In genomic region chr7:8214162-8214897, GRCh38 we compare ENCODE assay signal across 10 cellular contexts.
DNase-seq lines count a peak whose midpoint lies in the region; ATAC-seq lines count a peak whose summit lies in the region.
"Had no signal": no experiment of that assay in that cellular context is flagged by ENCODE, and none has a peak within 500 bp of the region (broad histone marks: within the 10 kb centered on the region; RNA-seq: fewer than 3 reads in every experiment).

No MANE protein-coding gene starts in this region.

- peak; percentile 15 for DNase-seq in NCI-H1694 treated with DMSO at 0.1 percent for 48 hours (lab: John Stamatoyannopoulos, UW)
- DNase-seq in NCI-H1694 (lab: John Stamatoyannopoulos, UW) = no peak
- peak; percentile 85 for DNase-seq in NOMO-1 treated with DMSO at 0.1 percent for 48 hours (lab: John Stamatoyannopoulos, UW; ENCODE audit: unreplicated experiment)
- peak; percentile 17 for DNase-seq in fibroblast of peridontal ligament (ENCODE audit: extremely low read depth)
- DNase-seq in stimulated activated naive CD8-positive, alpha-beta T cell treated with anti-CD3 and anti-CD28 coated beads, Interleukin-15, Interleukin-2, amounts not matched to agents 100 U/mL and 50 U/mL, for 24 hours = no peak
- no peak for DNase-seq in activated T-cell treated with anti-CD3 and anti-CD28 coated beads for 4 hours
- DNase-seq: activated CD4-positive, alpha-beta T cell treated with anti-CD3 and anti-CD28 coated beads, Interleukin-2, amount 10 ng/mL, durations not matched to agents 24 days and 14 days; amniotic stem cell had no signal

- ATAC-seq in stimulated activated naive CD8-positive, alpha-beta T cell treated with anti-CD3 and anti-CD28 coated beads, Interleukin-15, Interleukin-2, amounts not matched to agents 100 U/mL and 50 U/mL, for 24 hours = peak; percentile 48
- ATAC-seq in GM19023 (IDR thresholded peaks at IDR 0.05; ENCODE audit: unreplicated experiment) (no peak), HG02571 (IDR thresholded peaks at IDR 0.05; ENCODE audit: unreplicated experiment) (no peak)

Comparison
In these comparisons a context has a peak if more than half of its experiments do, and no peak if none do; other contexts are left out.
1. DNase-seq: peak in NCI-H1694 treated with DMSO at 0.1 percent for 48 hours (single experiment), NOMO-1 treated with DMSO at 0.1 percent for 48 hours (single experiment) and fibroblast of peridontal ligament (single experiment); none in NCI-H1694 (single experiment), stimulated activated naive CD8-positive, alpha-beta T cell treated with anti-CD3 and anti-CD28 coated beads, Interleukin-15, Interleukin-2, amounts not matched to agents 100 U/mL and 50 U/mL, for 24 hours (single experiment) and activated T-cell treated with anti-CD3 and anti-CD28 coated beads for 4 hours (single experiment).